1 cellular context compared by ENCODE assay signal in the genomic region with DNA sequence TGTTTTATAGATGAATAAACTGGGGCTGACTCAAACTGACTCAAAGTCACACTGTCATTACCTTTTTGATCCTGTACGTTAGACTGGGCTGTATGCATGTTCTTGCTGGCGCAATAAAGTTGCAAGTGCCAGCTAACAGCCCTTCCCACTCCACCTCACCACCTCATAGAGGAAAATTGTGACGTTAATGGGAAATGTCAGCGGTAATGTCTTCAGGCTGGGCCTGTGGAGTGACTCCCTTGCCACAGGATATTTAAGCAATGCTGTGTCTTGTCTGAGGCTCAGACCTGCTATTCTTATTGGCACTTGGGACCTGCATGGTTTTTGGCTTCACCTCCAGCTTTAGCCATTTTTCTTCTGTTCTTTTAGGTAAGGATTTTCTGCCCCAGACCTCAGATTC.
TF ChIP-seq lines count a peak whose summit lies in the region.

No MANE protein-coding gene starts in this region.

TF ChIP-seq in H1, 55 proteins besides CTCF, POLR2A, EP300 and RAD21:
- TF ChIP-seq NRF1 (IDR thresholded peaks at IDR 0.05; ENCODE audit: low read depth, low read length) = no peak
